ENCODE assay signal across 36 cellular contexts in genomic region chr16:73404001-73404400, GRCh38.
"Had no signal": no experiment of that assay in that cellular context is flagged by ENCODE, and none has a peak within 500 bp of the region (broad histone marks: within the 10 kb centered on the region; RNA-seq: fewer than 3 reads in every experiment).

No MANE protein-coding gene starts in this region.

- H3K27ac ChIP-seq: Peyer's patch, SJSA1 had no signal

- H3K4me3 Mint-ChIP-seq: activated CD4-positive, alpha-beta T cell treated with anti-CD3 and anti-CD28 coated beads for 36 hours; activated CD4-positive, alpha-beta T cell treated with anti-CD3 and anti-CD28 coated beads, Interleukin-2, amount 10 ng/mL, durations not matched to agents 7 days and 5 days; activated naive CD4-positive, alpha-beta T cell treated with anti-CD3 and anti-CD28 coated beads for 36 hours; activated naive CD8-positive, alpha-beta T cell; activated naive CD8-positive, alpha-beta T cell treated with anti-CD3 and anti-CD28 coated beads, Interleukin-2, amount 50 U/mL, for 24 hours; activated T-cell treated with anti-CD3 and anti-CD28 coated beads, Interleukin-2, amount 50 U/mL, for 4 hours; activated T-helper 1 cell treated with anti-CD3 and anti-CD28 coated beads, Interleukin-12 subunit alpha, Interleukin-12 subunit beta, Interleukin-2, Interleukin-4 antibody, amounts not matched to agents 30 ng/mL and 10 ng/mL and 1 ng/mL, durations not matched to agents 14 hours and 24 hours and 36 hours; T-helper 1 cell treated with Interleukin-12 subunit alpha and Interleukin-12 subunit beta and Interleukin-4 antibody, amounts not matched to agents 30 μg/mL and 1 μg/mL, for 36 hours; T-helper 2 cell treated with Interferon-gamma antibody and Interleukin-4, amounts not matched to agents 5 μg/mL and 100 μg/mL, for 36 hours; WTC11 had no signal

- H3K4me1 ChIP-seq: Peyer's patch had no signal

- H3K27me3 Mint-ChIP-seq: activated CD4-positive, alpha-beta T cell treated with anti-CD3 and anti-CD28 coated beads for 36 hours; activated CD4-positive, alpha-beta T cell treated with anti-CD3 and anti-CD28 coated beads, Interleukin-2, amount 10 ng/mL, durations not matched to agents 7 days and 5 days; activated naive CD8-positive, alpha-beta T cell; activated naive CD8-positive, alpha-beta T cell treated with anti-CD3 and anti-CD28 coated beads, Interleukin-2, amount 50 U/mL, for 24 hours had no signal

- H3K36me3 Mint-ChIP-seq: activated naive CD8-positive, alpha-beta T cell; brain; WTC11 had no signal

- H3K9me3 Mint-ChIP-seq: activated CD4-positive, alpha-beta T cell treated with anti-CD3 and anti-CD28 coated beads, Interleukin-2, amount 10 ng/mL, durations not matched to agents 7 days and 5 days; activated naive CD4-positive, alpha-beta T cell treated with anti-CD3 and anti-CD28 coated beads for 36 hours; activated naive CD8-positive, alpha-beta T cell treated with anti-CD3 and anti-CD28 coated beads, Interleukin-2, amount 50 U/mL, for 24 hours; activated T-cell treated with anti-CD3 and anti-CD28 coated beads, Interleukin-2, amount 50 U/mL, for 4 hours; activated T-helper 1 cell treated with anti-CD3 and anti-CD28 coated beads, Interleukin-12 subunit alpha, Interleukin-12 subunit beta, Interleukin-2, Interleukin-4 antibody, amounts not matched to agents 30 ng/mL and 10 ng/mL and 1 ng/mL, durations not matched to agents 14 hours and 24 hours and 36 hours; T-helper 1 cell treated with Interleukin-12 subunit alpha and Interleukin-12 subunit beta and Interleukin-4 antibody, amounts not matched to agents 30 μg/mL and 1 μg/mL, for 36 hours; T-helper 2 cell treated with Interferon-gamma antibody and Interleukin-4, amounts not matched to agents 5 μg/mL and 100 μg/mL, for 36 hours; WTC11 had no signal

- ATAC-seq: activated CD4-positive, alpha-beta T cell treated with anti-CD3 and anti-CD28 coated beads for 36 hours; activated CD4-positive, CD25-positive, alpha-beta regulatory T cell treated with anti-CD3 and anti-CD28 coated beads, Interleukin-2, amount 50 U/mL, for 24 hours; activated naive CD8-positive, alpha-beta T cell treated with anti-CD3 and anti-CD28 coated beads, Interleukin-2, amount 50 U/mL, for 24 hours; activated T-cell treated with anti-CD3 and anti-CD28 coated beads, Interleukin-2, amount 50 U/mL, for 4 hours; PC-3; WTC11 had no signal

- H3K27me3 ChIP-seq: Peyer's patch, SJSA1 had no signal

- H3K4me2 ChIP-seq: SK-N-SH had no signal

- H3K4me3 ChIP-seq: Peyer's patch, SJSA1 had no signal

- H3K9ac ChIP-seq: SK-N-SH had no signal

- H3K4me1 Mint-ChIP-seq: activated CD4-positive, alpha-beta T cell treated with anti-CD3 and anti-CD28 coated beads for 36 hours; activated CD4-positive, alpha-beta T cell treated with anti-CD3 and anti-CD28 coated beads, Interleukin-2, amount 10 ng/mL, durations not matched to agents 7 days and 5 days; activated naive CD8-positive, alpha-beta T cell treated with anti-CD3 and anti-CD28 coated beads, Interleukin-2, amount 50 U/mL, for 24 hours had no signal

- H3K9me3 ChIP-seq: Peyer's patch, SJSA1, SK-N-SH had no signal

- H3K27ac Mint-ChIP-seq: activated CD4-positive, alpha-beta T cell treated with anti-CD3 and anti-CD28 coated beads for 36 hours; activated CD4-positive, alpha-beta T cell treated with anti-CD3 and anti-CD28 coated beads, Interleukin-2, amount 10 ng/mL, durations not matched to agents 7 days and 5 days; activated naive CD4-positive, alpha-beta T cell treated with anti-CD3 and anti-CD28 coated beads for 36 hours; activated naive CD8-positive, alpha-beta T cell; activated naive CD8-positive, alpha-beta T cell treated with anti-CD3 and anti-CD28 coated beads, Interleukin-2, amount 50 U/mL, for 24 hours; activated T-helper 1 cell treated with anti-CD3 and anti-CD28 coated beads, Interleukin-12 subunit alpha, Interleukin-12 subunit beta, Interleukin-2, Interleukin-4 antibody, amounts not matched to agents 30 ng/mL and 10 ng/mL and 1 ng/mL, durations not matched to agents 14 hours and 24 hours and 36 hours; T-helper 1 cell treated with Interleukin-12 subunit alpha and Interleukin-12 subunit beta and Interleukin-4 antibody, amounts not matched to agents 30 μg/mL and 1 μg/mL, for 36 hours; T-helper 2 cell treated with Interferon-gamma antibody and Interleukin-4, amounts not matched to agents 5 μg/mL and 100 μg/mL, for 36 hours; WTC11 had no signal

- DNase-seq: activated CD4-positive, alpha-beta T cell treated with anti-CD3 and anti-CD28 coated beads for 36 hours; activated CD4-positive, alpha-beta T cell treated with anti-CD3 and anti-CD28 coated beads, Interleukin-2, amount 10 ng/mL, durations not matched to agents 7 days and 5 days; activated CD4-positive, alpha-beta T cell treated with anti-CD3 and anti-CD28 coated beads, Interleukin-2, amount 50 U/mL, for 48 hours; activated CD8-positive, alpha-beta memory T cell treated with anti-CD3 and anti-CD28 coated beads, Interleukin-2, amount 50 U/mL, for 4 hours; activated gamma-delta T cell treated with Interleukin-2 at 50 U/mL for 16 hours; activated naive CD4-positive, alpha-beta T cell treated with anti-CD3 and anti-CD28 coated beads for 36 hours; activated naive CD8-positive, alpha-beta T cell treated with anti-CD3 and anti-CD28 coated beads, Interleukin-2, amount 50 U/mL, for 24 hours; activated T-cell treated with anti-CD3 and anti-CD28 coated beads for 4 hours; activated T-cell treated with anti-CD3 and anti-CD28 coated beads, Interleukin-2, amount 50 U/mL, for 4 hours; anterior cingulate cortex; caudate nucleus; Kasumi-1; KG1; MM.1S; MV-4-11; NCI-H1092; NCI-H1694 treated with DMSO at 0.1 percent for 48 hours; NCI-H2029; NCI-H2227 treated with DMSO at 0.1 percent for 48 hours; NCI-H446; NCI-H510A treated with DMSO at 0.1 percent for 48 hours; NCI-H526 treated with DMSO at 0.1 percent for 48 hours; NK-92 treated with Interleukin-12 subunit alpha and Interleukin-12 subunit beta, amount 100 ng/mL, for 24 hours; PC-3; Peyer's patch; RPMI8226; SHP77 treated with DMSO at 0.1 percent for 48 hours; SK-N-SH had no signal

- H3K36me3 ChIP-seq: Peyer's patch, SJSA1 had no signal
